In genomic region chr7:129176853-129177369, GRCh38 we compare ENCODE assay signal across 1 cellular context.
TF ChIP-seq lines count a peak whose summit lies in the region.

No MANE protein-coding gene starts in this region.

TF ChIP-seq in SK-N-SH treated with all-trans-retinoic acid at 6 μM for 48 hours, 23 proteins besides CTCF, POLR2A, EP300 and RAD21 (continued from another document):
- no peak for TF ChIP-seq TSHZ2 (CRISPR knock-in tag; IDR thresholded peaks at IDR 0.05)
- TF ChIP-seq TOX (CRISPR knock-in tag; IDR thresholded peaks at IDR 0.05; ENCODE audit: borderline replicate concordance): no peak
- no peak for TF ChIP-seq CSRNP3 (CRISPR knock-in tag; IDR thresholded peaks at IDR 0.05)
- TF ChIP-seq CREB5 (CRISPR knock-in tag; IDR thresholded peaks at IDR 0.05; ENCODE audit: low read depth): no peak
- no peak for TF ChIP-seq SNAI2 (CRISPR knock-in tag; IDR thresholded peaks at IDR 0.05)
- TF ChIP-seq ESRRG (CRISPR knock-in tag; IDR thresholded peaks at IDR 0.05): no peak
- no peak for TF ChIP-seq ZFP30 (CRISPR knock-in tag; IDR thresholded peaks at IDR 0.05)
- TF ChIP-seq ISL1 (CRISPR knock-in tag; IDR thresholded peaks at IDR 0.05): no peak
- no peak for TF ChIP-seq RARB (CRISPR knock-in tag; IDR thresholded peaks at IDR 0.05)
- no peak for TF ChIP-seq ZNF70 (CRISPR knock-in tag; IDR thresholded peaks at IDR 0.05)
- TF ChIP-seq OSR1 (CRISPR knock-in tag; IDR thresholded peaks at IDR 0.05): no peak
- TF ChIP-seq ARNTL (CRISPR knock-in tag; IDR thresholded peaks at IDR 0.05; ENCODE audit: borderline replicate concordance, low read depth): no peak
- TF ChIP-seq CSDC2 (CRISPR knock-in tag; IDR thresholded peaks at IDR 0.05): no peak
